In the genomic region with DNA sequence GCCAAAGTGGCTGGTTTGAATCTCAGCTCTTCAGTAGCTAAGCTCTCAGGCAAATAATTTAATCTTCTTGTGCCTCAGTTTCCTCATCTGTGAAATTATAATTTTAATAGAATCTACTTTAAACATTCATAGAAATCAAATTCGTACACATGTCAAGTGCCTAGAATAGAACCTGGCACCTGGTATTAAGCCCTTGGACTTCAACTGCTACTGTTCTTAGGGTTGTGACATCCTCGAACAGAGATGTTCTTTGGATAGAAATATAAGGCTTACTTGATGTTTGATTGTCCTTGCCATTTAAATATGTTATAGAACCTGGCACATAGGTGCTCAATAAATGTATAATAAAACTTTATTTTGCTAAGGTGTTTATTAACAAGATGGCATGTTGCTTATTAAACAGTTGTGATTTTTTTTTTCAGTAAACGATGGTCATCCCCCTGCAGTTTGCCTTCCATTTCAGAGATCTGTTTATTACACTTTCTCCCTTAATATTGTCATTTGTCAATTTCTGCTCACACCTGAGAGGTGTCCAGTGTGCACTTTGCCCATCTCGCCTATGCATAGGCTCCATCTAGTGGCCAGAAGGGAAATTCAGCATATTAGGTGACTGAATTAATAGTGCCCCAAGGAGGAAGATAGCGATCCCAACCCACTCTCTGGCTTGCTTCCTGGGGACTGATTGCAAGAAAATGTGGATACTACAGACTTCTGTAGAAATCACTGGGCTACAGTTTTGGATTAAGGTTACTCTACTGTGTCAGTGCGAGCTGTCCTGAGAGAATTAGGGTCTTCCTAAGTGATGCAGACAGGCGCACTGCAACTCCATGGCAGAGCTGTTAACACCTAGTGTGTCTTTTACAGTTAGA, we compare ENCODE assay signal across 8 cellular contexts. TPM values are rescaled to one million over a fixed set of nuclear protein-coding genes. Genes with fewer than 3 reads are reported as not detected.
DNase-seq lines count a peak whose midpoint lies in the region; ATAC-seq, FAIRE-seq and TF ChIP-seq lines count a peak whose summit lies in the region.

No MANE protein-coding gene starts in this region.

- in situ Hi-C loops in GM12878 (cut with MboI): loop anchor here (5.0 to 10.0 kb wide), 3 partner anchors 142 to 416 kb away; no protein-coding TSS in a partner anchor

- 23% methylated on average over 7 of the region's 7 CpGs for WGBS in GM12878 (ENCODE audit: insufficient coverage, insufficient replicate concordance, low lambda C conversion rate, missing lambda C conversion rate)
- WGBS in suprapubic skin: 45% methylated on average over 7 of the region's 7 CpGs

- DNase-seq in NCI-H1105 treated with DMSO at 0.1 percent for 48 hours (lab: John Stamatoyannopoulos, UW): peak; percentile 47
- DNase-seq in NCI-H1105 (lab: John Stamatoyannopoulos, UW): no peak
- peak; percentile 44 for DNase-seq in GM19238 (ENCODE audit: insufficient read length, low spot score)
- peak; percentile 25 for DNase-seq in NCI-H774 (lab: John Stamatoyannopoulos, UW)
- DNase-seq in GM12878 (ENCODE audit: low read depth, low spot score): peak; percentile 11
- peak; percentile 68 for DNase-seq in islet precursor cell
- no peak for DNase-seq in suprapubic skin (ENCODE audit: low spot score in 2 of 2)

- FAIRE-seq in GM12878 (lab: Jason Lieb, UNC): peak; percentile 93

- H3K4me2 ChIP-seq in GM12878 (ENCODE audit: control insufficient read depth, insufficient read depth): no peak overlapping the region

- no peaks in the 10 kb centered on the region for H3K4me1 ChIP-seq in GM12878 (ENCODE audit: control insufficient read depth, insufficient read depth, low read length)
- peaks cover 26% of the 10 kb centered on the region for H3K4me1 ChIP-seq in suprapubic skin

- CTCF ChIA-PET in GM12878 (lab: Yijun Ruan, JAX): interaction anchor here (0.6 to 6.8 kb wide), 33 partner anchors 9 to 417 kb away, joined by 3 to 93 read pairs (median 4); no protein-coding TSS in a partner anchor

- H3K36me3 ChIP-seq in GM12878 (ENCODE audit: control insufficient read depth in 2 of 2, insufficient read depth in 2 of 2, low read length in 1 of 2) (no peaks in the 10 kb centered on the region), suprapubic skin (no peaks in the 10 kb centered on the region)

- POLR2A ChIA-PET in GM12878 (lab: Charles Lee): no interaction called here

- H2AFZ ChIP-seq in GM12878 (ENCODE audit: control insufficient read depth, low read depth, low read length): no peak overlapping the region

- H3K27me3 ChIP-seq in GM12878 (replicated peaks in 1 of 2; ENCODE audit: control insufficient read depth in 2 of 2, insufficient read depth in 2 of 2, low read length in 1 of 2) (no peaks in the 10 kb centered on the region), suprapubic skin (no peaks in the 10 kb centered on the region)

- TF ChIP-seq RAD21 in GM12878 (IDR thresholded peaks at IDR 0.05; ENCODE audit: insufficient read depth, low read depth, low read length): peak; percentile 76

- no peaks in the 10 kb centered on the region for H4K20me1 ChIP-seq in GM12878 (ENCODE audit: control insufficient read depth, insufficient read depth)

- TF ChIP-seq EP300 in GM12878 (IDR thresholded peaks at IDR 0.05; ENCODE audit: borderline replicate concordance in 1 of 2, control insufficient read depth in 1 of 2, low read depth in 2 of 2, low read length in 2 of 2): no peak
- TF ChIP-seq EP300 in suprapubic skin (IDR thresholded peaks at IDR 0.05): no peak

- H3K9me3 ChIP-seq in GM12878 (replicated peaks; ENCODE audit: control insufficient read depth, insufficient read depth, low read length) (no peaks in the 10 kb centered on the region), suprapubic skin (no peaks in the 10 kb centered on the region)

- H3K4me3 ChIP-seq in GM12878: no peak overlapping the region
- no peak overlapping the region for H3K4me3 ChIP-seq in suprapubic skin

- TF ChIP-seq POLR2A in GM12878 (IDR thresholded peaks at IDR 0.05; ENCODE audit: low read depth, low read length) (no peak), suprapubic skin (IDR thresholded peaks at IDR 0.05) (no peak)

- intact Hi-C loops in GM12878 (cut with micrococcal nuclease; ENCODE audit: unreplicated experiment): loop anchor here (1.0 to 5.0 kb wide), 3 partner anchors 118 to 217 kb away; no protein-coding TSS in a partner anchor

- peak; percentile 88 for ATAC-seq in HG03135 (IDR thresholded peaks at IDR 0.05; ENCODE audit: unreplicated experiment)
- peak; percentile 96 for ATAC-seq in GM12878

- SMC1A ChIA-PET in GM12878 (lab: Charles Lee; ENCODE audit: uncharacterized antibody, unreplicated experiment): interaction anchor here (0.8 to 4.4 kb wide), 9 partner anchors 14 to 420 kb away, joined by 3 to 27 read pairs (median 5); no protein-coding TSS in a partner anchor

- H3K27ac ChIP-seq in GM12878 (ENCODE audit: control insufficient read depth, insufficient read depth) (no peak overlapping the region), suprapubic skin (no peak overlapping the region)

- TF ChIP-seq CTCF in GM12878 (IDR thresholded peaks at IDR 0.05 in 2 of 3, conservative IDR thresholded peaks at IDR 0.05 in 1 of 3; ENCODE audit: control insufficient read depth in 2 of 3, extremely low read depth in 1 of 3, insufficient read depth in 1 of 3, low read depth in 3 of 3, low read length in 3 of 3): peak; percentile 85 to 91 (median 87); a peak in 5 of 6 replicates
- TF ChIP-seq CTCF in suprapubic skin (IDR thresholded peaks at IDR 0.05): peak; percentile 57 to 78

- H3K9ac ChIP-seq in GM12878 (ENCODE audit: control insufficient read depth, insufficient read depth, low read length): no peak overlapping the region

- BruUV-seq in GM12878 (replicated peaks; lab: Mats Ljungman, UMichigan): no TSS peak

- H3K79me2 ChIP-seq in GM12878 (ENCODE audit: control insufficient read depth, insufficient read depth, low read length): no peaks in the 10 kb centered on the region

- RAD21 ChIA-PET in GM12878 (lab: Charles Lee; ENCODE audit: unreplicated experiment): interaction anchor here (0.9 to 2.6 kb wide), 6 partner anchors 139 to 421 kb away, joined by 3 to 11 read pairs (median 5); no protein-coding TSS in a partner anchor

TF ChIP-seq in GM12878, 131 proteins besides CTCF, POLR2A, EP300 and RAD21:
- peak; percentile 87 for TF ChIP-seq SMC3 (IDR thresholded peaks at IDR 0.05; ENCODE audit: borderline replicate concordance, low read length)
- peak; percentile 81; the same call in 1 of the 3 replicates for TF ChIP-seq POU2F2 (IDR thresholded peaks at IDR 0.05; ENCODE audit: borderline replicate concordance, low read depth, low read length)
- no peak for TF ChIP-seq SUZ12 (IDR thresholded peaks at IDR 0.05; ENCODE audit: unreplicated experiment)
- TF ChIP-seq, protein P1, sequence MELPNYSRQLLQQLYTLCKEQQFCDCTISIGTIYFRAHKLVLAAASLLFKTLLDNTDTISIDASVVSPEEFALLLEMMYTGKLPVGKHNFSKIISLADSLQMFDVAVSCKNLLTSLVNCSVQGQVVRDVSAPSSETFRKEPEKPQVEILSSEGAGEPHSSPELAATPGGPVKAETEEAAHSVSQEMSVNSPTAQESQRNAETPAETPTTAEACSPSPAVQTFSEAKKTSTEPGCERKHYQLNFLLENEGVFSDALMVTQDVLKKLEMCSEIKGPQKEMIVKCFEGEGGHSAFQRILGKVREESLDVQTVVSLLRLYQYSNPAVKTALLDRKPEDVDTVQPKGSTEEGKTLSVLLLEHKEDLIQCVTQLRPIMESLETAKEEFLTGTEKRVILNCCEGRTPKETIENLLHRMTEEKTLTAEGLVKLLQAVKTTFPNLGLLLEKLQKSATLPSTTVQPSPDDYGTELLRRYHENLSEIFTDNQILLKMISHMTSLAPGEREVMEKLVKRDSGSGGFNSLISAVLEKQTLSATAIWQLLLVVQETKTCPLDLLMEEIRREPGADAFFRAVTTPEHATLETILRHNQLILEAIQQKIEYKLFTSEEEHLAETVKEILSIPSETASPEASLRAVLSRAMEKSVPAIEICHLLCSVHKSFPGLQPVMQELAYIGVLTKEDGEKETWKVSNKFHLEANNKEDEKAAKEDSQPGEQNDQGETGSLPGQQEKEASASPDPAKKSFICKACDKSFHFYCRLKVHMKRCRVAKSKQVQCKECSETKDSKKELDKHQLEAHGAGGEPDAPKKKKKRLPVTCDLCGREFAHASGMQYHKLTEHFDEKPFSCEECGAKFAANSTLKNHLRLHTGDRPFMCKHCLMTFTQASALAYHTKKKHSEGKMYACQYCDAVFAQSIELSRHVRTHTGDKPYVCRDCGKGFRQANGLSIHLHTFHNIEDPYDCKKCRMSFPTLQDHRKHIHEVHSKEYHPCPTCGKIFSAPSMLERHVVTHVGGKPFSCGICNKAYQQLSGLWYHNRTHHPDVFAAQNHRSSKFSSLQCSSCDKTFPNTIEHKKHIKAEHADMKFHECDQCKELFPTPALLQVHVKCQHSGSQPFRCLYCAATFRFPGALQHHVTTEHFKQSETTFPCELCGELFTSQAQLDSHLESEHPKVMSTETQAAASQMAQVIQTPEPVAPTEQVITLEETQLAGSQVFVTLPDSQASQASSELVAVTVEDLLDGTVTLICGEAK (IDR thresholded peaks at IDR 0.05; ENCODE audit: borderline replicate concordance): peak; percentile 72

RNA-seq across cellular contexts. Expression of gene IGF1R, which starts 10.7 kb away (rescaled TPM):
- 55.4 and 58.6 TPM in 2 replicates for total RNA-seq in GM12878 (2013; cell fraction: nucleolus; rRNA removed)
- total RNA-seq in GM12878 (2014; rRNA removed) (0.44 and 0.51 TPM in 2 replicates), GM12878 (2014; rRNA removed; fragmentation: Illumina TruSeq; extraction: Trizol) (0.41 and 0.67 TPM in 2 replicates), GM12878 (2021) (0.72 and 1.1 TPM in 2 replicates), suprapubic skin (100 to 1,000 TPM in 2 of 4 donors, 10 to 100 TPM in 2; 87.8 to 173 (median 107) TPM)
- 0.37 TPM for polyA plus RNA-seq in GM12878 (2011; ENCODE audit: low read depth)
- polyA plus RNA-seq in GM12878 (2011; rRNA removed) (2.1 and 2.7 TPM in 2 replicates), GM12878 (2014; fragmentation: Illumina TruSeq; extraction: Trizol) (0.51 and 3.1 TPM in 2 replicates), GM12878 (2014; fragmentation: Nextera tagmentation; extraction: Ambion mirVana) (under 1 TPM; 0.03 to 0.11 TPM), GM12878 (2014; rRNA removed) (0.65 and 1.1 TPM in 2 replicates), GM12878 (2016; fragmentation: Nextera tagmentation; extraction: Ambion mirVana) (1 to 10 TPM in 1 of 2 experiments, under 1 TPM in 1; 0.99 to 1.3 TPM)
- 2.5 and 3.5 TPM in 2 replicates for polyA plus RNA-seq in GM12878 (2011; cell fraction: cytosol; rRNA removed)
- polyA plus RNA-seq in GM12878 (2011; cell fraction: nucleus; rRNA removed): 13.0 and 14.0 TPM in 2 replicates
- 0.35 and 0.87 TPM in 2 replicates for polyA plus RNA-seq in GM12878 (2012)
- polyA minus RNA-seq in GM12878 (2011; rRNA and poly(A)+ RNA removed): 8.0 and 13.2 TPM in 2 replicates
- 8.2 and 8.7 TPM in 2 replicates for polyA minus RNA-seq in GM12878 (2011; cell fraction: cytosol; rRNA and poly(A)+ RNA removed)
- polyA minus RNA-seq in GM12878 (2011; cell fraction: nucleus; rRNA and poly(A)+ RNA removed): 16.1 and 21.9 TPM in 2 replicates

Comparison
In these comparisons a context has a peak if more than half of its experiments do, and no peak if none do; other contexts are left out.
1. DNase-seq: peak in NCI-H1105 treated with DMSO at 0.1 percent for 48 hours (single experiment), GM19238 (single experiment), NCI-H774 (single experiment), GM12878 (single experiment) and islet precursor cell (single experiment); none in NCI-H1105 (single experiment) and suprapubic skin (0 of 2).